1 cellular context compared by ENCODE assay signal in the genomic region with DNA sequence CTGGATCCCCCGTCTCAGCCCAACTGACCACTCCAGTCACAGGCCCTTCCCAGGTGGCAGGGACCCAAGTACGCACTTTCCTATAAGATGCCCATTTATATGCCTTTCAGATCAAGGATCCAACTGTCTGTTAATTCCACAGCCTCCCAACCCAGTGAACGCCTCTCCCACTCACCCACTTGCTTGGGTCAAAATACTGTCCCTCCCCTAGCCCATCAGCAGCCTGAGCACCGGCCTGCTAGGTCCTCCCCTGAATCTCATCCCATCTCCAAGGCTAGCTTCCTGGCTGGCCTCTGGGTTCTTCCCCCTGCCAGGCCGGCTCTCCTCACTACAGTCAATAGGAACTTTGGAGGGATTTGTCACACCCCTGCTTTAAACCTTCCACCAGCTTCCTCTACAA.
TF ChIP-seq lines count a peak whose summit lies in the region.

No MANE protein-coding gene starts in this region.

TF ChIP-seq in HEK293, 187 proteins besides CTCF, POLR2A, EP300 and RAD21:
- TF ChIP-seq BCL11B (tag by site-specific recombination; IDR thresholded peaks at IDR 0.05; ENCODE audit: low read depth), result no peak
- TF ChIP-seq ZNF473 (tag by site-specific recombination; IDR thresholded peaks at IDR 0.05), result no peak
